ENCODE assay signal across 27 cellular contexts in the genomic region with DNA sequence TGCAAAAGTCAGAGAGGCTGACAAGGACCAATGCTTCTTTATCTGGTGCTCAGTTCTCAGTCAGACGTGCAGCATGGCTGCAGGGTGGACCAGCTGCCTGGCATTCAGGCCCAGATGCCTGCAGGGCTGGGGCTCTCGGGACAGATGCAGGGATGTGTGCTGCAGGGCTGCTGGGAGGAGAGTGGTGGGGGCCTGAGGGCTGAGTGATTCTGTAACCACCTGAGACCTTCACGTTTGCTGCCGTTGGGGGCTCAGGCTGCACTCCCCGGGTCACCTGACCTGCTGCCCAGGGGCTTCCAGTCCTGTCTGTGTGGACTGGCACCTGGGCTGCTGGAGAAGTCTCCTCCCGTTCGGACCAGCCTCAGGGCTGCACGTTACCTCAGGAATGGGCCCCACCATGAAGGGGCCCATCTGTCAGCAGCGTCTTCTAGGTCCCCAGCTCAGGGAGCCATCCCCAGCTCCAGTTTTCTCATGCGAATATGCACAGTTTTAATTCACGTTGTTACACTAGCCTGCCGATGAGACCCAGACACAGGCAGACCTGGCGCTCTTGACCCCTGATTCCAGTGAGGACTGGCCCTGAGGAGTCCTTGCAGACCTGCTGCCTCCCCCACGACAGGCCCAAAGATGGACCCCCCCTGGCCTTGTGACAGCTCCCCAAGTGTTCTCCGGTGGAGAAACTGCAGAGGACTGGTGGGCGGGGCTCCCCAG. TPM values are rescaled to one million over a fixed set of nuclear protein-coding genes. Genes with fewer than 3 reads are reported as not detected.
A peak's percentile ranks its signal among the peaks of the same experiment; 100 is the strongest.
DNase-seq lines count a peak whose midpoint lies in the region; ATAC-seq, FAIRE-seq and TF ChIP-seq lines count a peak whose summit lies in the region.
"Had no signal": no experiment of that assay in that cellular context is flagged by ENCODE, and none has a peak within 500 bp of the region (broad histone marks: within the 10 kb centered on the region; RNA-seq: fewer than 3 reads in every experiment).

No MANE protein-coding gene starts in this region.

- H4K20me1 ChIP-seq in K562 (replicated peaks; ENCODE audit: control insufficient read depth, insufficient read depth, low read length): no peaks in the 10 kb centered on the region

- no peaks in the 10 kb centered on the region for H3K27me3 Mint-ChIP-seq in natural killer cell treated with Interleukin-12 subunit alpha and Interleukin-12 subunit beta and Interleukin-15 and Interleukin-18, amount 100 ng/mL, for 72 hours
- H3K27me3 Mint-ChIP-seq in natural killer cell (ENCODE audit: low read depth in 2 of 2): no peaks in the 10 kb centered on the region
- H3K27me3 Mint-ChIP-seq: activated CD4-positive, alpha-beta T cell treated with anti-CD3 and anti-CD28 coated beads for 36 hours; effector memory CD8-positive, alpha-beta T cell had no signal

- no peak for ATAC-seq in natural killer cell treated with Interleukin-12 subunit alpha and Interleukin-12 subunit beta and Interleukin-15 and Interleukin-18, amount 100 ng/mL, for 72 hours
- ATAC-seq in natural killer cell (no peak), K562 (no peak), lower lobe of right lung (no peak), HG02970 (IDR thresholded peaks at IDR 0.05; ENCODE audit: low FRiP score, unreplicated experiment) (no peak)
- ATAC-seq: activated CD4-positive, alpha-beta T cell treated with anti-CD3 and anti-CD28 coated beads for 36 hours; effector memory CD8-positive, alpha-beta T cell; esophagus mucosa; heart left ventricle; naive thymus-derived CD8-positive, alpha-beta T cell; stimulated activated naive CD8-positive, alpha-beta T cell treated with anti-CD3 and anti-CD28 coated beads, Interleukin-15, Interleukin-2, amounts not matched to agents 100 U/mL and 50 U/mL, for 24 hours had no signal

- TF ChIP-seq EP300 in K562 (IDR thresholded peaks at IDR 0.05; ENCODE audit: low read length): no peak

- H3K4me2 ChIP-seq in K562 (ENCODE audit: insufficient read depth, low read length): no peak overlapping the region
- H3K4me2 ChIP-seq: BLaER1 had no signal

- intact Hi-C loops in natural killer cell (cut with micrococcal nuclease): no loop called here
- intact Hi-C loops in K562 (cut with micrococcal nuclease): no loop called here
- intact Hi-C loops in lower lobe of right lung (cut with DNase I): no loop called here

- POLR2A ChIA-PET in K562 (lab: Yijun Ruan, JAX): interaction anchor here (1.3 kb wide), 1 partner anchor 15 kb away, joined by 3 read pairs; no protein-coding TSS in a partner anchor

- no peaks in the 10 kb centered on the region for H3K27me3 ChIP-seq in K562 (ENCODE audit: control insufficient read depth in 2 of 2, insufficient read depth in 2 of 2, low read length in 2 of 2)
- H3K27me3 ChIP-seq in lower lobe of right lung (ENCODE audit: low read depth): no peaks in the 10 kb centered on the region
- H3K27me3 ChIP-seq: BLaER1, heart left ventricle had no signal

- TF ChIP-seq RAD21 in K562 (CRISPR knock-in tag; conservative IDR thresholded peaks at IDR 0.05 in 1 of 2, IDR thresholded peaks at IDR 0.05 in 1 of 2): no peak

- no peak overlapping the region for H2AFZ ChIP-seq in K562 (ENCODE audit: low read depth, low read length)

- no peak overlapping the region for H3K4me3 Mint-ChIP-seq in natural killer cell treated with Interleukin-12 subunit alpha and Interleukin-12 subunit beta and Interleukin-15 and Interleukin-18, amount 100 ng/mL, for 72 hours
- H3K4me3 Mint-ChIP-seq in natural killer cell: no peak overlapping the region
- H3K4me3 Mint-ChIP-seq: activated CD4-positive, alpha-beta T cell treated with anti-CD3 and anti-CD28 coated beads for 36 hours; activated naive CD8-positive, alpha-beta T cell treated with anti-CD3 and anti-CD28 coated beads, Interleukin-2, amount 10 ng/mL, durations not matched to agents 7 days and 5 days; effector memory CD8-positive, alpha-beta T cell; naive thymus-derived CD8-positive, alpha-beta T cell had no signal

- CTCF ChIA-PET in K562 (lab: Yijun Ruan, JAX; ENCODE audit: low intra/inter-chr PET ratio): no interaction called here

- TF ChIP-seq CTCF in natural killer cell (IDR thresholded peaks at IDR 0.05) (no peak), K562 (IDR thresholded peaks at IDR 0.05 in 2 of 3, conservative IDR thresholded peaks at IDR 0.05 in 1 of 3; ENCODE audit: insufficient read depth in 2 of 3, low read depth in 1 of 3, low read length in 3 of 3) (no peak), lower lobe of right lung (IDR thresholded peaks at IDR 0.05) (no peak)

- no peak overlapping the region for H3K9ac ChIP-seq in K562 (ENCODE audit: insufficient read depth in 1 of 2, low read depth in 2 of 2, low read length in 2 of 2)
- H3K9ac ChIP-seq: BLaER1 had no signal

- peak; percentile 46 for DNase-seq in natural killer cell treated with Interleukin-12 subunit alpha and Interleukin-12 subunit beta and Interleukin-15 and Interleukin-18, amount 100 ng/mL, for 72 hours (ENCODE audit: low spot score)
- DNase-seq in natural killer cell: no peak
- no peak for DNase-seq in K562 (ENCODE audit: extremely low read depth in 1 of 4, low spot score in 3 of 4)
- DNase-seq in lower lobe of right lung: peak; percentile 30
- no peak for DNase-seq in NCI-H82 (lab: John Stamatoyannopoulos, UW)
- no peak for DNase-seq in activated CD8-positive, alpha-beta memory T cell treated with anti-CD3 and anti-CD28 coated beads for 24 hours
- DNase-seq: activated CD4-positive, alpha-beta T cell treated with anti-CD3 and anti-CD28 coated beads for 36 hours; activated gamma-delta T cell treated with Interleukin-2 at 50 U/mL for 16 hours; activated naive CD8-positive, alpha-beta T cell treated with anti-CD3 and anti-CD28 coated beads, Interleukin-2, amount 10 ng/mL, durations not matched to agents 7 days and 5 days; caudate nucleus; COR-L47; cortex of kidney; effector memory CD8-positive, alpha-beta T cell; heart left ventricle; Kasumi-1; NCI-H1417; NCI-H2029; NCI-H524 treated with DMSO at 0.1 percent for 48 hours; stimulated activated naive CD8-positive, alpha-beta T cell treated with anti-CD3 and anti-CD28 coated beads, Interleukin-15, Interleukin-2, amounts not matched to agents 100 U/mL and 50 U/mL, for 24 hours had no signal

- H3K9me3 ChIP-seq in K562 (replicated peaks; ENCODE audit: control insufficient read depth, insufficient read depth, low read depth, low read length) (no peaks in the 10 kb centered on the region), lower lobe of right lung (no peaks in the 10 kb centered on the region)
- H3K9me3 ChIP-seq: BLaER1, heart left ventricle had no signal

- H3K4me3 ChIP-seq in K562 (no peak overlapping the region), lower lobe of right lung (no peak overlapping the region)
- H3K4me3 ChIP-seq: BLaER1, heart left ventricle, lung, skin epidermis had no signal

- H3K9me1 ChIP-seq in K562 (ENCODE audit: control insufficient read depth, insufficient read depth, low read length): no peaks in the 10 kb centered on the region

- H3K79me2 ChIP-seq in K562 (ENCODE audit: control insufficient read depth, insufficient read depth, low read length): no peaks in the 10 kb centered on the region

- in situ Hi-C loops in K562 (cut with MboI): no loop called here

- 77% methylated on average over 16 of the region's 16 CpGs for WGBS in K562 (ENCODE audit: insufficient coverage, low coverage, missing lambda C conversion rate)

- BruUV-seq in K562 (replicated peaks; lab: Mats Ljungman, UMichigan): no TSS peak

- H3K27ac Mint-ChIP-seq in natural killer cell treated with Interleukin-12 subunit alpha and Interleukin-12 subunit beta and Interleukin-15 and Interleukin-18, amount 100 ng/mL, for 72 hours: no peak overlapping the region
- H3K27ac Mint-ChIP-seq in natural killer cell: no peak overlapping the region
- H3K27ac Mint-ChIP-seq: activated CD4-positive, alpha-beta T cell treated with anti-CD3 and anti-CD28 coated beads for 36 hours; activated naive CD8-positive, alpha-beta T cell treated with anti-CD3 and anti-CD28 coated beads, Interleukin-2, amount 10 ng/mL, durations not matched to agents 7 days and 5 days; effector memory CD8-positive, alpha-beta T cell had no signal

- H3K4me1 Mint-ChIP-seq in natural killer cell treated with Interleukin-12 subunit alpha and Interleukin-12 subunit beta and Interleukin-15 and Interleukin-18, amount 100 ng/mL, for 72 hours (ENCODE audit: low read depth in 2 of 2): no peaks in the 10 kb centered on the region
- H3K4me1 Mint-ChIP-seq in natural killer cell: no peaks in the 10 kb centered on the region
- H3K4me1 Mint-ChIP-seq: activated CD4-positive, alpha-beta T cell treated with anti-CD3 and anti-CD28 coated beads for 36 hours; activated naive CD8-positive, alpha-beta T cell treated with anti-CD3 and anti-CD28 coated beads, Interleukin-2, amount 10 ng/mL, durations not matched to agents 7 days and 5 days had no signal

- peaks cover 30% of the 10 kb centered on the region; the same call in 1 of the 3 replicates for H3K36me3 ChIP-seq in K562 (ENCODE audit: control insufficient read depth, insufficient read depth, low read length)
- H3K36me3 ChIP-seq in lower lobe of right lung: peaks cover 31% of the 10 kb centered on the region

- no peaks in the 10 kb centered on the region for H3K36me3 Mint-ChIP-seq in natural killer cell treated with Interleukin-12 subunit alpha and Interleukin-12 subunit beta and Interleukin-15 and Interleukin-18, amount 100 ng/mL, for 72 hours
- no peaks in the 10 kb centered on the region for H3K36me3 Mint-ChIP-seq in natural killer cell
- H3K36me3 Mint-ChIP-seq: activated naive CD8-positive, alpha-beta T cell treated with anti-CD3 and anti-CD28 coated beads, Interleukin-2, amount 10 ng/mL, durations not matched to agents 7 days and 5 days; naive thymus-derived CD8-positive, alpha-beta T cell had no signal

- no peak for TF ChIP-seq POLR2A in K562 (conservative IDR thresholded peaks at IDR 0.05)

- no peak overlapping the region for H3K27ac ChIP-seq in K562 (ENCODE audit: extremely low read depth, low read depth, low read length)
- no peak overlapping the region for H3K27ac ChIP-seq in lower lobe of right lung
- H3K27ac ChIP-seq: BLaER1, heart left ventricle had no signal

- no peaks in the 10 kb centered on the region for H3K9me3 Mint-ChIP-seq in natural killer cell treated with Interleukin-12 subunit alpha and Interleukin-12 subunit beta and Interleukin-15 and Interleukin-18, amount 100 ng/mL, for 72 hours
- H3K9me3 Mint-ChIP-seq in natural killer cell: no peaks in the 10 kb centered on the region
- H3K9me3 Mint-ChIP-seq: activated naive CD8-positive, alpha-beta T cell treated with anti-CD3 and anti-CD28 coated beads, Interleukin-2, amount 10 ng/mL, durations not matched to agents 7 days and 5 days; effector memory CD8-positive, alpha-beta T cell; naive thymus-derived CD8-positive, alpha-beta T cell had no signal

- H3K4me1 ChIP-seq in K562 (replicated peaks in 1 of 2; ENCODE audit: control insufficient read depth in 2 of 2, insufficient read depth in 2 of 2, low read length in 2 of 2): peaks cover 0 to 7% of the 10 kb centered on the region in 2 experiments; a peak in 2 of 5 replicates
- peaks cover 26% of the 10 kb centered on the region for H3K4me1 ChIP-seq in lower lobe of right lung

- no peak for FAIRE-seq in K562 (lab: Jason Lieb, UNC)
- FAIRE-seq: G401.6, keratinocyte had no signal

RNA-seq across cellular contexts. Expression of a gene that starts 16.9 kb away (rescaled TPM):
- 1 to 10 TPM in 1 of 2 donors, under 1 TPM in 1; 0.59 to 3.4 TPM for total RNA-seq in natural killer cell treated with Interleukin-12 subunit alpha and Interleukin-12 subunit beta and Interleukin-15 and Interleukin-18, amount 100 ng/mL, for 72 hours
- 1 to 10 TPM in 2 of 3 donors, under 1 TPM in 1; 0.59 to 4.7 (median 1.4) TPM for total RNA-seq in natural killer cell
- total RNA-seq in K562 (2011; cell fraction: chromatin; rRNA removed; ENCODE audit: low replicate concordance): 22.8 and 48.8 TPM in 2 replicates
- 33.6 and 36.5 TPM in 2 replicates for total RNA-seq in K562 (2011; cell fraction: nucleolus; rRNA removed)
- 23.7 and 24.2 TPM in 2 replicates for total RNA-seq in K562 (2011; cell fraction: nucleoplasm; rRNA removed)
- total RNA-seq in K562 (2014; rRNA removed): 42.0 and 46.5 TPM in 2 replicates
- total RNA-seq in K562 (2014; rRNA removed; fragmentation: Illumina TruSeq; extraction: Trizol): 6.0 and 6.7 TPM in 2 replicates
- total RNA-seq in K562 (2015; rRNA removed; fragmentation: Illumina TruSeq; extraction: Trizol): 11.8 and 14.4 TPM in 2 replicates
- 26.5 and 29.7 TPM in 2 replicates for total RNA-seq in K562 (2021)
- polyA plus RNA-seq in K562 (2011; rRNA removed): 14.2 and 19.8 TPM in 2 replicates
- polyA plus RNA-seq in K562 (2011; cell fraction: cytosol; rRNA removed): 25.0 and 63.1 TPM in 2 replicates
- polyA plus RNA-seq in K562 (2011; cell fraction: nucleus; rRNA removed): 52.6 and 84.5 TPM in 2 replicates
- 20.4 and 37.0 TPM in 2 replicates for polyA plus RNA-seq in K562 (2012)
- polyA plus RNA-seq in K562 (2014; fragmentation: Illumina TruSeq; extraction: Trizol): 10.1 and 25.5 TPM in 2 replicates
- 1 to 10 TPM; 1.7 TPM for polyA plus RNA-seq in K562 (2014; fragmentation: Nextera tagmentation; extraction: Ambion mirVana)
- polyA plus RNA-seq in K562 (2014; rRNA removed): 31.2 and 49.0 TPM in 2 replicates
- 6.6 and 9.7 TPM in 2 replicates for polyA minus RNA-seq in K562 (2011; rRNA and poly(A)+ RNA removed)
- polyA minus RNA-seq in K562 (2011; cell fraction: cytosol; rRNA and poly(A)+ RNA removed): 12.0 and 13.4 TPM in 2 replicates
- 9.3 and 10.2 TPM in 2 replicates for polyA minus RNA-seq in K562 (2011; cell fraction: nucleus; rRNA and poly(A)+ RNA removed)
- 27.0 TPM for total RNA-seq in lower lobe of right lung
- polyA plus RNA-seq: naive thymus-derived CD8-positive, alpha-beta T cell had no signal

Comparison
In these comparisons a context has a peak if more than half of its experiments do, and no peak if none do; other contexts are left out.
1. DNase-seq: peak in natural killer cell treated with Interleukin-12 subunit alpha and Interleukin-12 subunit beta and Interleukin-15 and Interleukin-18, amount 100 ng/mL, for 72 hours (single experiment) and lower lobe of right lung (single experiment); none in natural killer cell (single experiment), K562 (0 of 4), NCI-H82 (single experiment) and activated CD8-positive, alpha-beta memory T cell treated with anti-CD3 and anti-CD28 coated beads for 24 hours (single experiment).